Comparison of ENCODE assay signal across 16 cellular contexts in the genomic region with DNA sequence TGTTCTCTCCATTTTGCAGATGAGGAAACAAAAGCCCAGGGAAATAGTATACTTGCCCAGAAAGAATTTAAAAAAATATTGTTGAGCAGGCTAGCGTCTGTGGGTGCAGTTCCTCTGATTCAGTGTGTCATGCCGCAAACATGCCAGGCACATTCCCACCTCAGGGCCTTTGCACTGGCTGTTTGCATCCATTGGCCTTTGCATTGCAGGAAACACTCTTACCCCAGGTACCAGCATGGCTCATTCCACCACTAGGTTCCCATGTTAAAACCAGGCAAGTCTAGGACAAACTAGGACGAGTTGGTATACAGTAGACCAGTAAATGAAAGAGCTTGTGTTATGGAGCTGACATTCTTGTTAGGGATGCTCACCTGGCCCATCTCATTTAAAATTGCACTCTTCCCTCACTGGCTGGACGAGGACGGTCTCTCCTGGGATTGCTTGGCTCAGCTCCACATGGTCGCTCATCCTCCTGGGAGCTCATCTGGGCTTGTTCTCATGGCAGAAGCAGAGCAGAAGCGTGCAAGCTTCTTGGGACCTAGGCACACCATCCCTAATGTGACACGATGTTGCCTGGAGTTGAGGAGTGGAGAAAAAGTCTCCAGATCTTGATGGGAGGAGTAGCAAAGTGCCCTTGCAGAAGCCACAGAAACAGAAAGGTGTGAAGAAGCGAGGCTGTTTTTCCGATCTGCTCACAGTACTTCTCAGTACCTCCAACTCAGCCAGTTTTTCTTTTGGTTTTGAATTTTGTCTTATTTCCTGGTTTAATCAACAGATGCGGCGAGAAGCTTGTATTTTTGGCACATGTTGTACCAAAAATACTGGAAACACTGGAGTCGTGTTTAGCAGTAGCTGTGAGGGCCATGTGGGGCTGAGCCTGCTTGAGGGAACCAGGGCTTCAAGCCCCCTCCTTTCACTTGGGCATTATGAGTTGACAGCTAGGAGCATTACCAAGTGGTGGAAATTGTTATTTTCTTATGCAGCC. TPM values are rescaled to one million over a fixed set of nuclear protein-coding genes. Genes with fewer than 3 reads are reported as not detected.
DNase-seq lines count a peak whose midpoint lies in the region; ATAC-seq and TF ChIP-seq lines count a peak whose summit lies in the region.
"Had no signal": no experiment of that assay in that cellular context is flagged by ENCODE, and none has a peak within 500 bp of the region (broad histone marks: within the 10 kb centered on the region; RNA-seq: fewer than 3 reads in every experiment).

No MANE protein-coding gene starts in this region.

- H3K27ac ChIP-seq in osteoblast (ENCODE audit: low read depth, low read length): no peak overlapping the region
- no peak overlapping the region for H3K27ac ChIP-seq in sigmoid colon
- H3K27ac ChIP-seq: foreskin keratinocyte, KMS-11, right lobe of liver had no signal

- H3K4me3 ChIP-seq in osteoblast (ENCODE audit: insufficient read depth, low read length): no peak overlapping the region
- H3K4me3 ChIP-seq in sigmoid colon: no peak overlapping the region
- H3K4me3 ChIP-seq: right lobe of liver had no signal

- H3K4me3 Mint-ChIP-seq in activated CD4-positive, alpha-beta T cell treated with anti-CD3 and anti-CD28 coated beads for 36 hours: peak overlapping the region; percentile 55
- peak overlapping the region; percentile 74 to 83 for H3K4me3 Mint-ChIP-seq in activated T-cell treated with anti-CD3 and anti-CD28 coated beads, Interleukin-2, amount 50 U/mL, for 72 hours

- H3K9me3 ChIP-seq in osteoblast (ENCODE audit: low read depth, low read length): no peaks in the 10 kb centered on the region
- no peaks in the 10 kb centered on the region for H3K9me3 ChIP-seq in sigmoid colon
- H3K9me3 ChIP-seq: right lobe of liver had no signal

- peaks cover 84% of the 10 kb centered on the region for H3K4me1 Mint-ChIP-seq in activated CD4-positive, alpha-beta T cell treated with anti-CD3 and anti-CD28 coated beads for 36 hours
- H3K4me1 Mint-ChIP-seq in activated T-cell treated with anti-CD3 and anti-CD28 coated beads, Interleukin-2, amount 50 U/mL, for 72 hours (ENCODE audit: low read depth): peaks cover 66% of the 10 kb centered on the region

- no peaks in the 10 kb centered on the region for H3K4me1 ChIP-seq in osteoblast (ENCODE audit: insufficient read depth, low read length)
- H3K4me1 ChIP-seq in sigmoid colon: no peaks in the 10 kb centered on the region
- H3K4me1 ChIP-seq: foreskin keratinocyte, right lobe of liver had no signal

- no peak for TF ChIP-seq EP300 in sigmoid colon (IDR thresholded peaks at IDR 0.05)

- peaks cover 44% of the 10 kb centered on the region for H3K36me3 Mint-ChIP-seq in activated CD4-positive, alpha-beta T cell treated with anti-CD3 and anti-CD28 coated beads for 36 hours (ENCODE audit: low read depth)
- H3K36me3 Mint-ChIP-seq in activated T-cell treated with anti-CD3 and anti-CD28 coated beads, Interleukin-2, amount 50 U/mL, for 72 hours (ENCODE audit: insufficient read depth in 2 of 2): peaks cover 10 to 19% of the 10 kb centered on the region in 2 donors

- no peak for TF ChIP-seq POLR2A in sigmoid colon (IDR thresholded peaks at IDR 0.05)

- H2AFZ ChIP-seq in osteoblast (ENCODE audit: low read length): no peak overlapping the region

- no peaks in the 10 kb centered on the region for H3K9me3 Mint-ChIP-seq in activated CD4-positive, alpha-beta T cell treated with anti-CD3 and anti-CD28 coated beads for 36 hours (ENCODE audit: low read depth)
- H3K9me3 Mint-ChIP-seq in activated T-cell treated with anti-CD3 and anti-CD28 coated beads, Interleukin-2, amount 50 U/mL, for 72 hours: peaks cover 0 to 7% of the 10 kb centered on the region in 2 donors

- peak overlapping the region; percentile 85 for H3K27ac Mint-ChIP-seq in activated CD4-positive, alpha-beta T cell treated with anti-CD3 and anti-CD28 coated beads for 36 hours
- H3K27ac Mint-ChIP-seq in activated T-cell treated with anti-CD3 and anti-CD28 coated beads, Interleukin-2, amount 50 U/mL, for 72 hours: peak overlapping the region; percentile 92

- H3K27me3 ChIP-seq in osteoblast (ENCODE audit: insufficient read depth, low read length) (no peaks in the 10 kb centered on the region), sigmoid colon (no peaks in the 10 kb centered on the region)
- H3K27me3 ChIP-seq: foreskin keratinocyte, right lobe of liver had no signal

- ATAC-seq in activated CD4-positive, alpha-beta T cell treated with anti-CD3 and anti-CD28 coated beads for 36 hours: peak; percentile 88
- ATAC-seq in GM21723 (IDR thresholded peaks at IDR 0.05; ENCODE audit: unreplicated experiment) (peak; percentile 61), HG02938 (IDR thresholded peaks at IDR 0.05; ENCODE audit: unreplicated experiment) (no peak)
- ATAC-seq in activated T-cell treated with anti-CD3 and anti-CD28 coated beads, Interleukin-2, amount 50 U/mL, for 72 hours (replicated peaks in 1 of 2): peak; percentile 69 to 86
- ATAC-seq: foreskin keratinocyte had no signal

- CTCF ChIA-PET in activated CD4-positive, alpha-beta T cell treated with anti-CD3 and anti-CD28 coated beads for 36 hours (lab: Charles Lee): interaction anchor here (0.7 to 2.0 kb wide), 13 partner anchors 10 to 313 kb away, joined by 3 to 11 read pairs (median 5); no protein-coding TSS in a partner anchor

- intact Hi-C loops in activated CD4-positive, alpha-beta T cell treated with anti-CD3 and anti-CD28 coated beads for 36 hours (cut with DNase I, micrococcal nuclease): loop anchor here (1.0 to 2.0 kb wide), 3 partner anchors 11 to 33 kb away; a partner anchor contains a TSS
- intact Hi-C loops in sigmoid colon (cut with DNase I): no loop called here

- TF ChIP-seq CTCF in osteoblast (IDR thresholded peaks at IDR 0.05; ENCODE audit: extremely low read depth, low read depth, low read length) (no peak), sigmoid colon (IDR thresholded peaks at IDR 0.05) (no peak)

- H3K4me2 ChIP-seq in osteoblast (ENCODE audit: insufficient read depth, low read length): no peak overlapping the region
- H3K4me2 ChIP-seq: KMS-11 had no signal

- 77 to 90% methylated on average over 13 of the region's 13 CpGs for WGBS in sigmoid colon, 2 donors

- H3K79me2 ChIP-seq in osteoblast (ENCODE audit: insufficient read depth, low read length): no peaks in the 10 kb centered on the region

- DNase-seq in activated CD4-positive, alpha-beta T cell treated with anti-CD3 and anti-CD28 coated beads for 36 hours: peak; percentile 69
- no peak for DNase-seq in activated CD4-positive, alpha-beta T cell treated with anti-CD3 and anti-CD28 coated beads, Interleukin-2, amount 50 U/mL, for 1 hour
- peak in 1 of 2 donors; percentile 39 for DNase-seq in activated T-cell treated with anti-CD3 and anti-CD28 coated beads, Interleukin-2, amount 50 U/mL, for 72 hours
- DNase-seq in osteoblast (ENCODE audit: insufficient read length, low spot score, missing footprints) (peak; percentile 53), sigmoid colon (no peak), HCEC 1CT (no peak)
- DNase-seq: dermis blood vessel endothelial cell, DMS53, foreskin keratinocyte, NCI-H1694 treated with DMSO at 0.1 percent for 48 hours, NCI-H774, right lobe of liver, SHP77 had no signal

- H3K36me3 ChIP-seq in osteoblast (ENCODE audit: insufficient read depth, low read length) (no peaks in the 10 kb centered on the region), sigmoid colon (no peaks in the 10 kb centered on the region)
- H3K36me3 ChIP-seq: right lobe of liver had no signal

- no peaks in the 10 kb centered on the region for H4K20me1 ChIP-seq in osteoblast (ENCODE audit: insufficient read depth, low read length)

- H3K27me3 Mint-ChIP-seq in activated CD4-positive, alpha-beta T cell treated with anti-CD3 and anti-CD28 coated beads for 36 hours: no peaks in the 10 kb centered on the region
- H3K27me3 Mint-ChIP-seq in activated T-cell treated with anti-CD3 and anti-CD28 coated beads, Interleukin-2, amount 50 U/mL, for 72 hours (ENCODE audit: low read depth): no peaks in the 10 kb centered on the region

- POLR2A ChIA-PET in activated CD4-positive, alpha-beta T cell treated with anti-CD3 and anti-CD28 coated beads for 36 hours (lab: Charles Lee): interaction anchor here (0.5 to 1.1 kb wide), 5 partner anchors 54 to 289 kb away, joined by 3 read pairs; no protein-coding TSS in a partner anchor

RNA-seq across cellular contexts. Expression of a gene that starts 13.9 kb away (rescaled TPM):
- total RNA-seq in activated CD4-positive, alpha-beta T cell treated with anti-CD3 and anti-CD28 coated beads for 36 hours: 1 to 10 TPM; 7.0 to 8.6 TPM
- total RNA-seq in activated T-cell treated with anti-CD3 and anti-CD28 coated beads, Interleukin-2, amount 50 U/mL, for 72 hours: 1 to 10 TPM; 8.2 to 9.0 TPM
- total RNA-seq in osteoblast (not detected in 2 replicates), sigmoid colon (1 to 10 TPM in 1 of 4 donors, under 1 TPM in 3; 0.27 to 1.8 (median 0.50) TPM)
- 1 to 10 TPM in 1 of 3 donors, under 1 TPM in 1, not detected in 1; under 0.01 to 4.4 TPM for polyA plus RNA-seq in sigmoid colon
- total RNA-seq: foreskin keratinocyte had no signal
- polyA plus RNA-seq: foreskin keratinocyte had no signal

Comparison
In these comparisons a context has a peak if more than half of its experiments do, and no peak if none do; other contexts are left out.
1. DNase-seq: peak in activated CD4-positive, alpha-beta T cell treated with anti-CD3 and anti-CD28 coated beads for 36 hours (single experiment) and osteoblast (single experiment); none in activated CD4-positive, alpha-beta T cell treated with anti-CD3 and anti-CD28 coated beads, Interleukin-2, amount 50 U/mL, for 1 hour (single experiment), sigmoid colon (single experiment) and HCEC 1CT (single experiment).